ENCODE assay signal across 14 cellular contexts in the genomic region with DNA sequence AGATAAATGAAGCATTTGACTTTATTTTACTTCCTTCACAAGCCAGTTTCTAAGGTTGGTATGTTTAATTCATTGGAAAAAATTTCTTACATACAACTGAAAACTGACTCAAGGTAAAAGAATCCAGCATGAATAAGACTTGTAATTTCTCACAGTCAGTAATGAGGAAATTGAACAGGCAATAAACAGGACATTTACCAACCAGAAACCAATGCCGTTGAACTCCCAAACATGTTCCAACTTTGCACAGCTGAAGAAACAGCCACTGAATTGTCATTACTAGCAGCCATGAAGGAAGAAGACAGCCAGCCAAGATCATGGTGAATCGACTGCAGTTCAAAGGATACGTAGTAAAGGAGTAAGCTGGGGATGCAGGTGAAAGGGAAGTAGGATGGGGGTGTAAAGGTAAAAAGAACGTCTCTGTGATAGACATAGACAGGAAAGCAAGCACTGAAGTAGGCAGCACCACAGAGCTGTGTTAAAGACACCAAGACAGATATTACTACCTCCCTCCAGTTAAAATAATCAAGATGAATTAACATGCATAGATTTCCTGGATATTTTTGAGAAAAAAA. TPM values are rescaled to one million over a fixed set of nuclear protein-coding genes. Genes with fewer than 3 reads are reported as not detected.
A peak's percentile ranks its signal among the peaks of the same experiment; 100 is the strongest.
DNase-seq lines count a peak whose midpoint lies in the region; ATAC-seq and TF ChIP-seq lines count a peak whose summit lies in the region.
"Had no signal": no experiment of that assay in that cellular context is flagged by ENCODE, and none has a peak within 500 bp of the region (broad histone marks: within the 10 kb centered on the region; RNA-seq: fewer than 3 reads in every experiment).

No MANE protein-coding gene starts in this region.

- peak overlapping the region; percentile 53 for H3K27ac Mint-ChIP-seq in dendritic cell treated with granulocyte-macrophage colony-stimulating factor and Interleukin-4, amounts not matched to agents 40 ng/mL and 50 ng/mL, for 4 days
- peak overlapping the region; percentile 7 for H3K27ac Mint-ChIP-seq in mesothelial cell of epicardium
- H3K27ac Mint-ChIP-seq: B cell had no signal

- no peak overlapping the region for H3K4me3 ChIP-seq in MG63
- H3K4me3 ChIP-seq: sigmoid colon had no signal

- CTCF ChIA-PET in HEK293T (lab: Yijun Ruan, JAX): no interaction called here

- H3K27me3 ChIP-seq in MG63: no peaks in the 10 kb centered on the region
- H3K27me3 ChIP-seq: sigmoid colon had no signal

- no peak overlapping the region for H3K4me3 Mint-ChIP-seq in dendritic cell treated with granulocyte-macrophage colony-stimulating factor and Interleukin-4, amounts not matched to agents 40 ng/mL and 50 ng/mL, for 4 days
- no peak overlapping the region for H3K4me3 Mint-ChIP-seq in mesothelial cell of epicardium
- H3K4me3 Mint-ChIP-seq: B cell; naive thymus-derived CD8-positive, alpha-beta T cell had no signal

- no peaks in the 10 kb centered on the region for H3K9me3 Mint-ChIP-seq in dendritic cell treated with granulocyte-macrophage colony-stimulating factor and Interleukin-4, amounts not matched to agents 40 ng/mL and 50 ng/mL, for 4 days
- H3K9me3 Mint-ChIP-seq in mesothelial cell of epicardium: no peaks in the 10 kb centered on the region
- H3K9me3 Mint-ChIP-seq: naive thymus-derived CD8-positive, alpha-beta T cell had no signal

- no peak for ATAC-seq in HG03342 (IDR thresholded peaks at IDR 0.05; ENCODE audit: unreplicated experiment)
- ATAC-seq: naive thymus-derived CD8-positive, alpha-beta T cell had no signal

- peaks cover 3% of the 10 kb centered on the region; the same call in 1 of the 2 replicates for H3K36me3 ChIP-seq in MG63
- H3K36me3 ChIP-seq: sigmoid colon had no signal

- intact Hi-C loops in dendritic cell treated with granulocyte-macrophage colony-stimulating factor and Interleukin-4, amounts not matched to agents 40 ng/mL and 50 ng/mL, for 4 days (cut with micrococcal nuclease): no loop called here

- no peaks in the 10 kb centered on the region for H3K9me3 ChIP-seq in MG63
- H3K9me3 ChIP-seq: sigmoid colon had no signal

- POLR2A ChIA-PET in HEK293T (lab: Yijun Ruan, JAX): no interaction called here

- TF ChIP-seq CTCF in mesothelial cell of epicardium (IDR thresholded peaks at IDR 0.05; ENCODE audit: unreplicated experiment): no peak

- no peaks in the 10 kb centered on the region for H3K4me1 Mint-ChIP-seq in dendritic cell treated with granulocyte-macrophage colony-stimulating factor and Interleukin-4, amounts not matched to agents 40 ng/mL and 50 ng/mL, for 4 days (ENCODE audit: low read depth)
- H3K4me1 Mint-ChIP-seq in mesothelial cell of epicardium: peaks cover 19% of the 10 kb centered on the region

- no peaks in the 10 kb centered on the region for H3K27me3 Mint-ChIP-seq in dendritic cell treated with granulocyte-macrophage colony-stimulating factor and Interleukin-4, amounts not matched to agents 40 ng/mL and 50 ng/mL, for 4 days
- no peaks in the 10 kb centered on the region for H3K27me3 Mint-ChIP-seq in mesothelial cell of epicardium (ENCODE audit: low read depth)
- H3K27me3 Mint-ChIP-seq: B cell; naive thymus-derived CD8-positive, alpha-beta T cell had no signal

- peak; percentile 58 for DNase-seq in AG08395 (ENCODE audit: low spot score)
- peak; percentile 12 for DNase-seq in MG63
- no peak for DNase-seq in mesothelial cell of epicardium (ENCODE audit: low spot score in 2 of 2, unreplicated experiment in 2 of 2)
- no peak for DNase-seq in LoVo (ENCODE audit: low spot score)
- no peak for DNase-seq in HEK293T (ENCODE audit: extremely low spot score)
- DNase-seq in DMS53 treated with DMSO at 0.1 percent for 48 hours (lab: John Stamatoyannopoulos, UW; ENCODE audit: unreplicated experiment): no peak
- DNase-seq: activated CD8-positive, alpha-beta memory T cell treated with anti-CD3 and anti-CD28 coated beads, Interleukin-2, amount 50 U/mL, for 4 hours; MM.1S; naive thymus-derived CD8-positive, alpha-beta T cell; NCI-H2171 treated with DMSO at 0.1 percent for 48 hours; sigmoid colon had no signal

- no peaks in the 10 kb centered on the region for H3K36me3 Mint-ChIP-seq in dendritic cell treated with granulocyte-macrophage colony-stimulating factor and Interleukin-4, amounts not matched to agents 40 ng/mL and 50 ng/mL, for 4 days (ENCODE audit: low read depth)
- H3K36me3 Mint-ChIP-seq in mesothelial cell of epicardium: no peaks in the 10 kb centered on the region

TF ChIP-seq in HEK293T, 16 proteins besides CTCF, POLR2A, EP300 and RAD21:
- TF ChIP-seq ARNT (IDR thresholded peaks at IDR 0.05) (no peak), CTBP1 (IDR thresholded peaks at IDR 0.05; ENCODE audit: borderline replicate concordance) (no peak), NFRKB (IDR thresholded peaks at IDR 0.05) (no peak), TARDBP (IDR thresholded peaks at IDR 0.05) (no peak), L3MBTL2 (conservative IDR thresholded peaks at IDR 0.05) (no peak), BHLHE40 (IDR thresholded peaks at IDR 0.05; ENCODE audit: borderline replicate concordance) (no peak), ZNF384 (IDR thresholded peaks at IDR 0.05) (no peak), HDGF (IDR thresholded peaks at IDR 0.05; ENCODE audit: borderline replicate concordance) (no peak)
- TF ChIP-seq, protein P1, sequence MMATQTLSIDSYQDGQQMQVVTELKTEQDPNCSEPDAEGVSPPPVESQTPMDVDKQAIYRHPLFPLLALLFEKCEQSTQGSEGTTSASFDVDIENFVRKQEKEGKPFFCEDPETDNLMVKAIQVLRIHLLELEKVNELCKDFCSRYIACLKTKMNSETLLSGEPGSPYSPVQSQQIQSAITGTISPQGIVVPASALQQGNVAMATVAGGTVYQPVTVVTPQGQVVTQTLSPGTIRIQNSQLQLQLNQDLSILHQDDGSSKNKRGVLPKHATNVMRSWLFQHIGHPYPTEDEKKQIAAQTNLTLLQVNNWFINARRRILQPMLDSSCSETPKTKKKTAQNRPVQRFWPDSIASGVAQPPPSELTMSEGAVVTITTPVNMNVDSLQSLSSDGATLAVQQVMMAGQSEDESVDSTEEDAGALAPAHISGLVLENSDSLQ (IDR thresholded peaks at IDR 0.05): no peak

RNA-seq across cellular contexts. Expression of a gene that starts 21.3 kb away (rescaled TPM):
- total RNA-seq in MG63 (2014; rRNA removed; shearing (Covaris generic); ENCODE audit: low replicate concordance): 6.4 and 16.9 TPM in 2 replicates
- 24.0 to 27.0 TPM (median 24.6 TPM) in 3 replicates for total RNA-seq in mesothelial cell of epicardium

Comparison
In these comparisons a context has a peak if more than half of its experiments do, and no peak if none do; other contexts are left out.
1. DNase-seq: peak in AG08395 (single experiment) and MG63 (single experiment); none in mesothelial cell of epicardium (0 of 2), LoVo (single experiment), HEK293T (single experiment) and DMS53 treated with DMSO at 0.1 percent for 48 hours (single experiment).